ENCODE assay signal across 16 cellular contexts in the genomic region with DNA sequence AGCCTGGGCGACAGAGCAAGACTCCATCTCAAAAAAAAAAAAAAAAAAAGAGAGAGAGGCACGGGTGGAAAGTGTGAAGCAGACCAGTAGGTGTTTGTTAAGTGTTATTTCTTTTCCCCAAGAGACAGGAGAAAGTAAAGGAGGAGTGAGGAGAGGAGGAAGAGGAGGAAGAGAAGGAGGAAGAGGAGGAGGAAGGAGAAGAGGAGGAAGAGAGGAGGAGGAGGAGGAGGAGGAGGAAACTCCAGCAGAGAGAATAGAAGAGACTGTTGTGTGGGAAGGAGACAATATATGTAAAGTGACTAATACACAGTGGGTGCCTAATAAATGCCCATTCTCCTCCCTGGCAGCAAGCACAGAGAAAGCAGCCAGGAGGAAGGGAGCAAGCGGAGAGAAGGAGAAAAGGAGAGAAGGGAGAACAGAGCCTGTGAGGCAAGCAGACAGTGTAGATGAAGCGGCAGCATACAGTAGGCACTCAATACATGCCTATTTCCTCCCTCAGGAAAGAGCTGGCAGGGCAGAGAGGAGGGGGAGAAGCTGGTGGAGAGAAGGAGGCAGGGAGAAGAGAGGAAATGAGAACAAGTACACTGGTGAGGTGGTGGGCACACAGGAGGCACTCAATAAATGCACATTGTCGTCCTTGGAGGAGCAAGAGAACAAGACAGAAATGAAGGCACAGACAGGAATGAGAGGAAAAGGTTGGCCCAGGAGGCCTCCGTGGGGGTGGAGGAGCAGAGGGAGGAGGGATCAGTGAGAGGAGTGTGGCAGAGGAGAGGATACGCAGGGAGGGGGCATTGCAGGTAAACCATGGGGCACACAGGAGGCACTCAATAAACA. TPM values are rescaled to one million over a fixed set of nuclear protein-coding genes. Genes with fewer than 3 reads are reported as not detected.
DNase-seq lines count a peak whose midpoint lies in the region; ATAC-seq and TF ChIP-seq lines count a peak whose summit lies in the region.
"Had no signal": no experiment of that assay in that cellular context is flagged by ENCODE, and none has a peak within 500 bp of the region (broad histone marks: within the 10 kb centered on the region; RNA-seq: fewer than 3 reads in every experiment).

No MANE protein-coding gene starts in this region.

- POLR2A ChIA-PET in OCI-LY7 (lab: Charles Lee): no interaction called here

- no peaks in the 10 kb centered on the region for H3K79me2 ChIP-seq in OCI-LY7 (ENCODE audit: insufficient read depth, low read depth, low read length)

- TF ChIP-seq POLR2A in heart left ventricle (IDR thresholded peaks at IDR 0.05): no peak

- H3K27ac ChIP-seq in heart left ventricle (no peak overlapping the region), psoas muscle (no peak overlapping the region), OCI-LY7 (ENCODE audit: low read depth, low read length, poor library complexity, severe bottlenecking) (no peak overlapping the region)
- H3K27ac ChIP-seq: PC-9 had no signal

- DNase-seq in heart left ventricle (peak in 3 of 5 donors; percentile 29 to 48 (median 41)), cardiac septum (ENCODE audit: low spot score) (no peak), chondrocyte (ENCODE audit: low spot score) (peak; percentile 33), psoas muscle (peak; percentile 4 to 16), NCI-H2227 (lab: John Stamatoyannopoulos, UW; ENCODE audit: unreplicated experiment) (no peak), OCI-LY7 (ENCODE audit: low spot score) (no peak), NCI-H345 treated with DMSO at 0.1 percent for 48 hours (lab: John Stamatoyannopoulos, UW; ENCODE audit: unreplicated experiment) (no peak)
- DNase-seq: Caco-2, MV-4-11, NCI-H1417, NCI-H2029, NCI-H2171, NCI-H774, PC-9 had no signal

- WGBS in heart left ventricle, 4 donors: 40 to 50% (median 46%) methylated on average over 7 of the region's 7 CpGs
- 36 to 51% (median 40%) methylated on average over 6 to 7 of the region's 7 CpGs for WGBS in psoas muscle, 3 donors

- H3K9me3 ChIP-seq in heart left ventricle: no peaks in the 10 kb centered on the region
- no peaks in the 10 kb centered on the region for H3K9me3 ChIP-seq in psoas muscle
- H3K9me3 ChIP-seq in OCI-LY7 (ENCODE audit: low read length): no peaks in the 10 kb centered on the region
- H3K9me3 ChIP-seq: Caco-2 had no signal

- no peaks in the 10 kb centered on the region for H4K20me1 ChIP-seq in OCI-LY7 (ENCODE audit: insufficient read depth, low read length)

- no peak overlapping the region for H3K4me2 ChIP-seq in OCI-LY7 (ENCODE audit: low read length)
- H3K4me2 ChIP-seq: PC-9 had no signal

- peaks cover 41% of the 10 kb centered on the region for H3K27me3 Mint-ChIP-seq in chondrocyte (ENCODE audit: low read depth)

- H3K27me3 ChIP-seq in heart left ventricle: no peaks in the 10 kb centered on the region
- H3K27me3 ChIP-seq in psoas muscle (ENCODE audit: insufficient read depth in 3 of 3, low read length in 2 of 3): no peaks in the 10 kb centered on the region

- CTCF ChIA-PET in OCI-LY7 (lab: Charles Lee; ENCODE audit: unreplicated experiment): no interaction called here

- H3K36me3 ChIP-seq in heart left ventricle: no peaks in the 10 kb centered on the region
- H3K36me3 ChIP-seq in psoas muscle (ENCODE audit: insufficient read depth in 1 of 2, low read depth in 1 of 2): no peaks in the 10 kb centered on the region
- H3K36me3 ChIP-seq in OCI-LY7 (ENCODE audit: insufficient read depth, low read length): no peaks in the 10 kb centered on the region

- no peak overlapping the region for H3K4me3 Mint-ChIP-seq in chondrocyte (ENCODE audit: unreplicated experiment)

- BruUV-seq in OCI-LY7 (replicated peaks; lab: Mats Ljungman, UMichigan): no TSS peak

- H3K4me3 ChIP-seq in heart left ventricle: no peak overlapping the region
- H3K4me3 ChIP-seq in psoas muscle: no peak overlapping the region
- H3K4me3 ChIP-seq in OCI-LY7 (ENCODE audit: low read depth, low read length, poor library complexity, severe bottlenecking): no peak overlapping the region
- H3K4me3 ChIP-seq: PC-9 had no signal

- no peak for TF ChIP-seq CTCF in heart left ventricle (IDR thresholded peaks at IDR 0.05)
- no peak for TF ChIP-seq CTCF in chondrocyte (IDR thresholded peaks at IDR 0.05)
- no peak for TF ChIP-seq CTCF in psoas muscle (IDR thresholded peaks at IDR 0.05)
- TF ChIP-seq CTCF in OCI-LY7 (conservative IDR thresholded peaks at IDR 0.05; ENCODE audit: low read length): no peak

- no peak overlapping the region for H3K27ac Mint-ChIP-seq in chondrocyte (ENCODE audit: unreplicated experiment)

- no peaks in the 10 kb centered on the region for H3K9me3 Mint-ChIP-seq in chondrocyte (ENCODE audit: low read depth)

- H3K9me2 ChIP-seq in OCI-LY7 (ENCODE audit: insufficient read depth, low read length): no peaks in the 10 kb centered on the region

- intact Hi-C loops in heart left ventricle (cut with DNase I): no loop called here
- intact Hi-C loops in cardiac septum (cut with DNase I): no loop called here
- intact Hi-C loops in psoas muscle (cut with DNase I): no loop called here
- intact Hi-C loops in OCI-LY7 (cut with micrococcal nuclease; ENCODE audit: unreplicated experiment): no loop called here

- H3K36me3 Mint-ChIP-seq in chondrocyte (ENCODE audit: low read depth): peaks cover 5% of the 10 kb centered on the region

- peaks cover 0 to 18% (median 0%) of the 10 kb centered on the region in 12 donors for H3K4me1 ChIP-seq in heart left ventricle
- peaks cover 14% of the 10 kb centered on the region for H3K4me1 ChIP-seq in psoas muscle
- no peaks in the 10 kb centered on the region for H3K4me1 ChIP-seq in OCI-LY7 (ENCODE audit: insufficient read depth, low read length, poor library complexity, severe bottlenecking)
- H3K4me1 ChIP-seq: Caco-2 had no signal

- H3K4me1 Mint-ChIP-seq in chondrocyte (ENCODE audit: low read depth): peaks cover 9% of the 10 kb centered on the region

- ATAC-seq in heart left ventricle: peak in 1 of 4 donors; percentile 3
- no peak for ATAC-seq in psoas muscle

- no peak overlapping the region for H2AFZ ChIP-seq in OCI-LY7 (ENCODE audit: low read length)
- H2AFZ ChIP-seq: PC-9 had no signal

RNA-seq across cellular contexts. Expression of a gene that starts 16.6 kb away (rescaled TPM):
- total RNA-seq in heart left ventricle (10 to 100 TPM; 18.7 to 43.8 (median 29.5) TPM), cardiac septum (36.1 TPM), chondrocyte (42.5 to 44.7 TPM (median 43.1 TPM) in 3 replicates), psoas muscle (10 to 100 TPM; 28.5 to 41.0 (median 37.4) TPM), OCI-LY7 (2022) (15.9 and 17.8 TPM in 2 replicates)
- polyA plus RNA-seq in heart left ventricle (10 to 100 TPM; 47.7 to 49.7 TPM), psoas muscle (10 to 100 TPM; 51.9 to 87.2 (median 86.2) TPM)
- 10.6 and 13.0 TPM in 2 replicates for total RNA-seq in OCI-LY7 (2014; rRNA removed; shearing (Covaris generic))

RNA-seq across cellular contexts. Expression of a gene that starts 17.8 kb away (rescaled TPM):
- total RNA-seq in heart left ventricle (1 to 10 TPM in 6 of 9 donors, under 1 TPM in 3; 0.51 to 6.4 (median 1.6) TPM), cardiac septum (1.1 TPM), chondrocyte (1.7 to 2.1 TPM (median 1.9 TPM) in 3 replicates), psoas muscle (1 to 10 TPM; 1.2 to 5.3 (median 4.7) TPM), OCI-LY7 (2022) (0.59 and 1.00 TPM in 2 replicates)
- polyA plus RNA-seq in heart left ventricle (1 to 10 TPM; 1.1 to 3.0 TPM), psoas muscle (1 to 10 TPM; 1.3 to 2.7 (median 1.3) TPM)
- total RNA-seq in OCI-LY7 (2014; rRNA removed; shearing (Covaris generic)): 0.63 and 0.85 TPM in 2 replicates

RNA-seq across cellular contexts. Expression of a gene that starts 18.1 kb away (rescaled TPM):
- total RNA-seq in heart left ventricle: 100 to 1,000 TPM in 4 of 9 donors, 10 to 100 TPM in 5; 72.8 to 138 (median 91.1) TPM
- 100 to 1,000 TPM in 1 of 2 donors, 10 to 100 TPM in 1; 95.3 to 108 TPM for polyA plus RNA-seq in heart left ventricle
- total RNA-seq in cardiac septum: 106 TPM
- 132 to 144 TPM (median 144 TPM) in 3 replicates for total RNA-seq in chondrocyte
- 10 to 100 TPM; 32.6 to 47.5 (median 43.3) TPM for total RNA-seq in psoas muscle
- 10 to 100 TPM; 33.1 to 37.6 (median 34.2) TPM for polyA plus RNA-seq in psoas muscle
- total RNA-seq in OCI-LY7 (2014; rRNA removed; shearing (Covaris generic)): 44.4 and 45.2 TPM in 2 replicates
- 37.5 and 39.1 TPM in 2 replicates for total RNA-seq in OCI-LY7 (2022)

RNA-seq across cellular contexts. Expression of a gene that starts 19.3 kb away (rescaled TPM):
- total RNA-seq in heart left ventricle (not detected), cardiac septum (not detected), chondrocyte (not detected in 3 replicates), psoas muscle (not detected), OCI-LY7 (2022) (not detected in 2 replicates)
- polyA plus RNA-seq in heart left ventricle (not detected), psoas muscle (not detected)
- total RNA-seq in OCI-LY7 (2014; rRNA removed; shearing (Covaris generic)): not detected in 2 replicates
- total RNA-seq: Caco-2, NCI-H460, PC-9 had no signal
- polyA plus RNA-seq: CD14-positive monocyte had no signal

Comparison
In these comparisons a context has a peak if more than half of its experiments do, and no peak if none do; other contexts are left out.
1. DNase-seq: peak in heart left ventricle (3 of 5), chondrocyte (single experiment) and psoas muscle (2 of 2); none in cardiac septum (single experiment), NCI-H2227 (single experiment), OCI-LY7 (single experiment) and NCI-H345 treated with DMSO at 0.1 percent for 48 hours (single experiment).